Comparison of ENCODE assay signal across 9 cellular contexts in the genomic region with DNA sequence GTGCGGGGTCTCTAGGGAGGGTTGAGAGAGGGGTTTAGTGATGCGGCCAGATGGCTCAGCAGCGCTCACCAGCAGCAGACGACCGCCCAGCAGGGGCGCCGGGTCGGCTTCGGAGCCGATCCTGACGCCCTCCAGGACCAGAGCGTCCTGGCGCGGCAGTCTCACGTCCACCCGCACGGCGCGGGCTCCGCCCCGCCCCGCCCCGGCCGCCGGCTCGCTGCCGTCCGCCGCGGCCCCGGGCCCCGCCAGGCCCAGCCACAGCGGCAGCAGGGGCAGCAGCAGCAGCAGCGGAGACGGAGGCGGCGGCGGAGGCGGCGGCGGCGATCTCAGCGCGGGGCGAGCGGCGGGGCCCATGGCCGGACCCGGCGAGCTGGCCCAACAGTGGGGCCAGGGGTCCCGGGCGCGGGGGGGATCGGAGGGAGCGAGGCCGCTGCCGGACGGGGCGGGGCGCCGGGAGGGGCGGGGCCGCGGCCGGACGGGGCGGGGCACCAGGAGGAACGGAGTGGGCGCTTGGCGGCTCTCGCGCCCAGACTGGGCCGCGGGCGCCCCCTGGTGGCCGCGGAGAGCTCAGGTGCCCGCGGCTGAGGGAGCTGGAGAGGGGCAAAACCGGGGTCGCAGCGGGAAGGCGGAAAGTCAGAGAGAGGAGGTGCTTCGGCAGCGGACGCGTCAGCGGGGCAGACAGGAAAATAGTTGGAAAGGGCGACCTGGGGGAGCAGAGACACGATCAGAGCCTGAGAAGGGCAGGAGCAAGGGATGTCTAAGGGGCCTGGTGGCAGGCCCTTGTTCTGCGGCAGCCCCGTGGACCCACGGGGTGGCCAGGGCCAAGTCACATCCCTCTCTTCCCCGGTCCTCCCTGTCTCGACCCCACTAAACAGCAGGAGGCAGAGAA. TPM values are rescaled to one million over a fixed set of nuclear protein-coding genes. Genes with fewer than 3 reads are reported as not detected.
A peak's percentile ranks its signal among the peaks of the same experiment; 100 is the strongest.
DNase-seq lines count a peak whose midpoint lies in the region; ATAC-seq, FAIRE-seq and TF ChIP-seq lines count a peak whose summit lies in the region.
"Had no signal": no experiment of that assay in that cellular context is flagged by ENCODE, and none has a peak within 500 bp of the region (broad histone marks: within the 10 kb centered on the region; RNA-seq: fewer than 3 reads in every experiment).

RNF215 (minus strand) TSS at position 452 of the 889 bp plus-strand sequence; CDS start at position 354, 98 bp downstream.

- H3K36me3 ChIP-seq in kidney (ENCODE audit: control insufficient read depth in 1 of 2, insufficient read depth in 2 of 2, low read length in 2 of 2) = peaks cover 0 to 9% of the 10 kb centered on the region in 2 donors

- DNase-seq in DMS79 treated with DMSO at 0.1 percent for 48 hours (lab: John Stamatoyannopoulos, UW) (peak; percentile 28), DMS79 (lab: John Stamatoyannopoulos, UW) (no peak), NCI-H2171 treated with DMSO at 0.1 percent for 48 hours (lab: John Stamatoyannopoulos, UW) (peak; percentile 77), cerebellar cortex (ENCODE audit: low spot score) (peak; percentile 80), kidney (peak; percentile 93)
- peak; percentile 88 for DNase-seq in activated CD4-positive, CD25-positive, alpha-beta regulatory T cell treated with anti-CD3 and anti-CD28 coated beads, Interleukin-2, amount 50 U/mL, for 72 hours
- peak; percentile 83 for DNase-seq in stimulated activated CD4-positive, alpha-beta T cell treated with anti-CD3 and anti-CD28 coated beads, Interleukin-15, amount 100 ng/mL, for 24 hours

- no peak for FAIRE-seq in kidney (lab: Jason Lieb, UNC)
- FAIRE-seq: G401.6 had no signal

- peak; percentile 75 for ATAC-seq in HG02885 (IDR thresholded peaks at IDR 0.05; ENCODE audit: poor library complexity, unreplicated experiment)

- intact Hi-C loops in kidney (cut with DNase I) = loop anchor here (5.0 kb wide), 1 partner anchor 120 kb away; the partner anchor contains the start of gene OSM

- H3K4me1 ChIP-seq in kidney (ENCODE audit: control insufficient read depth in 1 of 2, insufficient read depth in 1 of 2, low read depth in 1 of 2, low read length in 2 of 2) = peaks cover 1 to 12% of the 10 kb centered on the region in 2 donors

- H3K4me3 ChIP-seq in kidney (ENCODE audit: low read length in 2 of 2) = peak within 1 kb of the TSS; percentile 67 to 69

- no peaks in the 10 kb centered on the region for H3K9me3 ChIP-seq in kidney (ENCODE audit: control insufficient read depth in 1 of 2, low read length in 2 of 2)

- no peak within 1 kb of the TSS for H3K27ac ChIP-seq in kidney (ENCODE audit: low read depth in 2 of 2, low read length in 2 of 2)

- peak within 1 kb of the TSS; percentile 49 to 86 for H3K9ac ChIP-seq in kidney (ENCODE audit: low read length in 2 of 2)

- TF ChIP-seq CTCF in kidney (IDR thresholded peaks at IDR 0.05; ENCODE audit: borderline replicate concordance, extremely low read depth, insufficient read depth) = peak; percentile 83

RNA-seq across cellular contexts. Expression of gene RNF215, which starts in this region (rescaled TPM):
- 19.7 TPM for total RNA-seq in kidney
- 15.9 TPM for polyA plus RNA-seq in kidney (ENCODE audit: insufficient read depth, low read depth, low replicate concordance)
